In the genomic region with DNA sequence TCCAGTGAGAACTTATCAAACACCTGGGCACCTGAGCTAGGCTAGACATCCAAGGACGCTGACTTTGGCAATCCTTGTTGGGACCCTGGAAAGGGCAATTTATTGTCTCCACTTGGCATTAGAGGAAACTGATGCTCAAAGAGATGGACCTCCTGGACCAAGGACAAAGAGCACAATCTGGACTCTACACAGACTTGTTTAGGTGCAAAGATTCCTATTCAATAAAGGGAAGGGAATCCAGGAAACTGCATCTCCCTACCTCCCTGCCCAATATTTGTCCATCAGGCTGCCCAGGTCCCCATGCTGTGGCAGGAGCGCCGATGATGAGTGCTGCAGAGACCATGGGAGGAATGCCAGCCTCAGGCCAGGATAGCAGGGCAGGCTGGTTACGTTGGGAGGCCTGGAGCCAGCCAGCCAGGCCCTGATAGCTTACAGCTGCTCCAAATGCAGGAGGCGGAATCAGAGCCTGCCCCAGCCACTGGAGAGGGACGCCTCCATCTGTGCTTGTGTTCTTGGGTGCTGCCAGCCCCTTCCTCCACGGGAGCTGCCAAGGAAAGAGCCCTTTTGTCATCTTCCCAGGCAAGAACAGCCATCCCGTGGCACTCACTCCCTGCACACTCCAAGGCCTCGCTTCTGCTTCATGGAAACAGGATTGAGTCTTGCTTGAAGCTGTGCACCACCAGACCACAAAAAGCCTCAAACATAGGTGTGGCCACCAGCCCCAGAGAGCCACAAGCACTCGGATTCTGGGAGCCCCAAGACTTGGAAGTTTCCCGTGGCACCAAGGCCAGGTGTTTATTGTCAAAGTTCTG, we compare ENCODE assay signal across 15 cellular contexts. TPM values are rescaled to one million over a fixed set of nuclear protein-coding genes. Genes with fewer than 3 reads are reported as not detected.
DNase-seq lines count a peak whose midpoint lies in the region; ATAC-seq and TF ChIP-seq lines count a peak whose summit lies in the region.
"Had no signal": no experiment of that assay in that cellular context is flagged by ENCODE, and none has a peak within 500 bp of the region (broad histone marks: within the 10 kb centered on the region; RNA-seq: fewer than 3 reads in every experiment).

No MANE protein-coding gene starts in this region.

- peaks cover 13% of the 10 kb centered on the region for H3K4me1 Mint-ChIP-seq in WTC11

- H2BK5ac ChIP-seq in trophoblast cell (ENCODE audit: low read depth, low read length, poor library complexity), result peak overlapping the region; percentile 44

- H2BK12ac ChIP-seq in trophoblast cell (ENCODE audit: low read length), result peak overlapping the region; percentile 84

- no peaks in the 10 kb centered on the region for H3K9me3 Mint-ChIP-seq in WTC11

- H3K4ac ChIP-seq in trophoblast cell (ENCODE audit: low read depth, low read length), result peak overlapping the region; percentile 13

- H3K4me2 ChIP-seq in trophoblast cell (ENCODE audit: low read length), result no peak overlapping the region

- H3K27me3 ChIP-seq in BE2C, result no peaks in the 10 kb centered on the region
- H3K27me3 ChIP-seq in right atrium auricular region, result no peaks in the 10 kb centered on the region
- no peaks in the 10 kb centered on the region for H3K27me3 ChIP-seq in trophoblast cell (ENCODE audit: insufficient read depth, low read length)
- H3K27me3 ChIP-seq: body of pancreas had no signal

- no peak overlapping the region for H3K9ac ChIP-seq in trophoblast cell (ENCODE audit: low read length)

- no peak overlapping the region for H3K23ac ChIP-seq in trophoblast cell (ENCODE audit: low read length)

- H3K4me1 ChIP-seq in BE2C, result peaks cover 9% of the 10 kb centered on the region
- peaks cover 3 to 65% of the 10 kb centered on the region in 2 donors for H3K4me1 ChIP-seq in right atrium auricular region
- H3K4me1 ChIP-seq in trophoblast cell (ENCODE audit: control insufficient read depth in 1 of 2, insufficient read depth in 2 of 2, low read length in 2 of 2), result peaks cover 36 to 49% of the 10 kb centered on the region in 2 experiments

- H3K36me3 ChIP-seq in BE2C, result no peaks in the 10 kb centered on the region
- no peaks in the 10 kb centered on the region for H3K36me3 ChIP-seq in right atrium auricular region
- no peaks in the 10 kb centered on the region for H3K36me3 ChIP-seq in trophoblast cell (ENCODE audit: control insufficient read depth in 1 of 2, insufficient read depth in 2 of 2, low read length in 2 of 2)

- H3K14ac ChIP-seq in trophoblast cell (ENCODE audit: low read length), result peak overlapping the region; percentile 82

- no peaks in the 10 kb centered on the region; the same call in 1 of the 2 replicates for H3K27me3 Mint-ChIP-seq in WTC11 (ENCODE audit: low read depth)

- no peak for ATAC-seq in WTC11
- ATAC-seq: body of pancreas, GM12878 had no signal

- peak; percentile 63 for DNase-seq in BE2C
- no peak for DNase-seq in WTC11 (ENCODE audit: low spot score)
- DNase-seq in right atrium auricular region (ENCODE audit: low spot score), result no peak
- DNase-seq in trophoblast cell, result peak; percentile 87 to 89
- no peak for DNase-seq in globus pallidus (ENCODE audit: low spot score)
- DNase-seq in MV-4-11 (lab: John Stamatoyannopoulos, UW), result no peak
- DNase-seq in activated CD8-positive, alpha-beta memory T cell treated with anti-CD3 and anti-CD28 coated beads, Interleukin-2, amount 50 U/mL, for 4 hours, result no peak
- DNase-seq in COLO668 (lab: John Stamatoyannopoulos, UW; ENCODE audit: unreplicated experiment), result no peak
- DNase-seq: activated CD4-positive, alpha-beta T cell treated with anti-CD3 and anti-CD28 coated beads, Interleukin-2, amount 50 U/mL, for 1 hour; activated effector memory CD4-positive, alpha-beta T cell treated with Interleukin-2 at 50 U/mL for 16 hours; NCI-H1092 treated with DMSO at 0.1 percent for 48 hours; NCI-H510A treated with DMSO at 0.1 percent for 48 hours; stimulated activated CD4-positive, alpha-beta T cell treated with anti-CD3 and anti-CD28 coated beads, Interleukin-15, amount 100 ng/mL, for 24 hours had no signal

- CTCF ChIA-PET in WTC11 (lab: Charles Lee), result interaction anchor here (1.5 kb wide), 1 partner anchor 348 kb away, joined by 3 read pairs; no protein-coding TSS in a partner anchor

- H3K27ac ChIP-seq in right atrium auricular region (peak overlapping the region; percentile 38 to 45), trophoblast cell (ENCODE audit: low read depth, low read length) (peak overlapping the region; percentile 43)
- H3K27ac ChIP-seq: body of pancreas had no signal

- WGBS in trophoblast cell (ENCODE audit: extremely low coverage, insufficient coverage, insufficient read length), result no CpG with 5 or more reads among the region's 11 CpGs

- H4K91ac ChIP-seq in trophoblast cell (ENCODE audit: low read depth, low read length), result peak overlapping the region; percentile 82

- TF ChIP-seq CTCF in BE2C (IDR thresholded peaks at IDR 0.05; ENCODE audit: low read depth, low read length) (no peak), WTC11 (IDR thresholded peaks at IDR 0.05) (no peak), right atrium auricular region (IDR thresholded peaks at IDR 0.05) (no peak)

- H3K9me3 ChIP-seq in BE2C (no peaks in the 10 kb centered on the region), right atrium auricular region (no peaks in the 10 kb centered on the region), trophoblast cell (ENCODE audit: insufficient read depth, low read depth, low read length) (no peaks in the 10 kb centered on the region)
- H3K9me3 ChIP-seq: body of pancreas had no signal

- H3K4me3 Mint-ChIP-seq in WTC11, result no peak overlapping the region

- no peaks in the 10 kb centered on the region for H3K36me3 Mint-ChIP-seq in WTC11

- peak overlapping the region; percentile 12 for H2AFZ ChIP-seq in trophoblast cell (ENCODE audit: insufficient read depth, low read length, poor library complexity)

- peak overlapping the region; percentile 25 for H4K8ac ChIP-seq in trophoblast cell (ENCODE audit: low read depth, low read length)

- H3K4me3 ChIP-seq in BE2C (ENCODE audit: low read depth, low read length) (no peak overlapping the region), right atrium auricular region (no peak overlapping the region), trophoblast cell (ENCODE audit: low read depth, low read length) (no peak overlapping the region)
- H3K4me3 ChIP-seq: body of pancreas, GM12878 had no signal

- H3K27ac Mint-ChIP-seq in WTC11, result no peak overlapping the region

- H4K12ac ChIP-seq in trophoblast cell (ENCODE audit: low read depth, low read length), result no peak overlapping the region

- POLR2A ChIA-PET in WTC11 (lab: Charles Lee), result interaction anchor here (1.2 to 1.3 kb wide), 2 partner anchors 144 kb away, joined by 3 to 9 read pairs; partner anchors contain the start of gene RHOB

- peak overlapping the region; percentile 67 for H2BK120ac ChIP-seq in trophoblast cell (ENCODE audit: insufficient read depth, low read length, poor library complexity)

- peak overlapping the region; percentile 85 for H2AK5ac ChIP-seq in trophoblast cell (ENCODE audit: low read length)

- peaks cover 61% of the 10 kb centered on the region for H3K79me1 ChIP-seq in trophoblast cell (ENCODE audit: low read length)

- peaks cover 13% of the 10 kb centered on the region for H3K79me2 ChIP-seq in trophoblast cell (ENCODE audit: control insufficient read depth, insufficient read depth, low read length, poor library complexity)

- H3K18ac ChIP-seq in trophoblast cell (ENCODE audit: low read length), result peak overlapping the region; percentile 57

TF ChIP-seq in WTC11, 78 proteins besides CTCF, POLR2A, EP300 and RAD21 (continues in another document):
- TF ChIP-seq ZNF219 (CRISPR knock-in tag; IDR thresholded peaks at IDR 0.05; ENCODE audit: borderline replicate concordance) (no peak), E2F5 (CRISPR knock-in tag; IDR thresholded peaks at IDR 0.05) (no peak), EMX1 (CRISPR knock-in tag; IDR thresholded peaks at IDR 0.05) (no peak), GRHL2 (CRISPR knock-in tag; IDR thresholded peaks at IDR 0.05; ENCODE audit: insufficient replicate concordance, severe bottlenecking) (no peak), ARID4B (CRISPR knock-in tag; IDR thresholded peaks at IDR 0.05; ENCODE audit: borderline replicate concordance) (no peak)

RNA-seq across cellular contexts. Expression of gene HS1BP3, which starts 60.0 kb away (rescaled TPM):
- polyA plus RNA-seq in BE2C (2012; ENCODE audit: insufficient read depth, insufficient read length, low read depth), result 28.3 TPM
- 17.9 to 20.1 TPM (median 19.8 TPM) in 3 replicates for total RNA-seq in WTC11 (2021)
- total RNA-seq in right atrium auricular region, result 10 to 100 TPM; 19.5 to 26.0 TPM
- 17.5 and 18.2 TPM in 2 replicates for polyA plus RNA-seq in trophoblast cell (2013)

Comparison
In these comparisons a context has a peak if more than half of its experiments do, and no peak if none do; other contexts are left out.
1. DNase-seq: peak in BE2C (single experiment) and trophoblast cell (2 of 2); none in WTC11 (single experiment), right atrium auricular region (single experiment), globus pallidus (single experiment), MV-4-11 (single experiment), activated CD8-positive, alpha-beta memory T cell treated with anti-CD3 and anti-CD28 coated beads, Interleukin-2, amount 50 U/mL, for 4 hours (single experiment) and COLO668 (single experiment).